In genomic region chr16:19077879-19078278, GRCh38 we compare ENCODE assay signal across 14 cellular contexts. TPM values are rescaled to one million over a fixed set of nuclear protein-coding genes. Genes with fewer than 3 reads are reported as not detected.
A peak's percentile ranks its signal among the peaks of the same experiment; 100 is the strongest.
DNase-seq lines count a peak whose midpoint lies in the region; ATAC-seq and TF ChIP-seq lines count a peak whose summit lies in the region.
"Had no signal": no experiment of that assay in that cellular context is flagged by ENCODE, and none has a peak within 500 bp of the region (broad histone marks: within the 10 kb centered on the region; RNA-seq: fewer than 3 reads in every experiment).

No MANE protein-coding gene starts in this region.

- H3K4me1 ChIP-seq in psoas muscle (peaks cover 20% of the 10 kb centered on the region), mucosa of descending colon (ENCODE audit: low read depth) (no peaks in the 10 kb centered on the region)
- H3K4me1 ChIP-seq: A549 had no signal

- no peaks in the 10 kb centered on the region for H3K9me3 ChIP-seq in psoas muscle
- no peaks in the 10 kb centered on the region for H3K9me3 ChIP-seq in mucosa of descending colon
- H3K9me3 ChIP-seq: A549 had no signal

- H3K36me3 ChIP-seq in psoas muscle (ENCODE audit: insufficient read depth in 1 of 2, low read depth in 1 of 2) (peaks cover 6 to 74% of the 10 kb centered on the region in 2 donors), mucosa of descending colon (ENCODE audit: low read depth) (no peaks in the 10 kb centered on the region)

- intact Hi-C loops in psoas muscle (cut with DNase I), result no loop called here
- intact Hi-C loops in mucosa of descending colon (cut with DNase I, micrococcal nuclease), result loop anchor here in 1 of 2 donors (10.0 kb wide), 1 partner anchor 103 kb away; no protein-coding TSS in a partner anchor

- TF ChIP-seq CTCF in C4-2B (conservative IDR thresholded peaks at IDR 0.05) (no peak), VCaP (conservative IDR thresholded peaks at IDR 0.05) (no peak), psoas muscle (IDR thresholded peaks at IDR 0.05) (no peak), mucosa of descending colon (IDR thresholded peaks at IDR 0.05) (no peak)

- peak overlapping the region; percentile 85 for H3K27ac ChIP-seq in C4-2B
- peak overlapping the region; percentile 98 for H3K27ac ChIP-seq in VCaP
- H3K27ac ChIP-seq in psoas muscle, result no peak overlapping the region
- H3K27ac ChIP-seq: A549 had no signal

- no peak for DNase-seq in psoas muscle
- DNase-seq in mucosa of descending colon, result no peak
- DNase-seq in cerebellar nuclear complex (lab: John Stamatoyannopoulos, UW), result no peak
- DNase-seq: AML-193; CD4-positive, alpha-beta memory T cell; CD4-positive, CD25-positive, alpha-beta regulatory T cell; CD8-positive, alpha-beta memory T cell; COR-L47; DMS79 treated with DMSO at 0.1 percent for 48 hours; GF-D8 had no signal

- no peaks in the 10 kb centered on the region for H3K27me3 ChIP-seq in psoas muscle (ENCODE audit: insufficient read depth in 3 of 3, low read length in 2 of 3)
- H3K27me3 ChIP-seq: BLaER1 treated with 17β-estradiol and CSF1 and Interleukin-3, amounts not matched to agents 10 nM and 100 nM had no signal

- H3K4me3 ChIP-seq in psoas muscle (no peak overlapping the region), mucosa of descending colon (no peak overlapping the region)
- H3K4me3 ChIP-seq: A549; BLaER1 treated with 17β-estradiol and CSF1 and Interleukin-3, amounts not matched to agents 10 nM and 100 nM had no signal

- ATAC-seq in psoas muscle, result no peak
- no peak for ATAC-seq in mucosa of descending colon
- ATAC-seq: A549 had no signal

- 84 to 87% (median 86%) methylated on average over 6 of the region's 6 CpGs for WGBS in psoas muscle, 3 donors

RNA-seq across cellular contexts. Expression of gene COQ7, which starts 10.5 kb away (rescaled TPM):
- total RNA-seq in psoas muscle (10 to 100 TPM; 27.7 to 37.7 (median 31.6) TPM), mucosa of descending colon (10 to 100 TPM; 30.3 to 34.2 (median 34.1) TPM)
- polyA plus RNA-seq in psoas muscle, result 10 to 100 TPM; 20.7 to 38.6 (median 31.8) TPM

RNA-seq across cellular contexts. Expression of gene ITPRIPL2, which starts 35.9 kb away (rescaled TPM):
- total RNA-seq in psoas muscle (10 to 100 TPM; 14.8 to 17.9 (median 17.0) TPM), mucosa of descending colon (10 to 100 TPM; 36.3 to 49.9 (median 36.5) TPM)
- polyA plus RNA-seq in psoas muscle, result 1 to 10 TPM; 4.7 to 9.9 (median 8.2) TPM
